13 cellular contexts compared by ENCODE assay signal in the genomic region with DNA sequence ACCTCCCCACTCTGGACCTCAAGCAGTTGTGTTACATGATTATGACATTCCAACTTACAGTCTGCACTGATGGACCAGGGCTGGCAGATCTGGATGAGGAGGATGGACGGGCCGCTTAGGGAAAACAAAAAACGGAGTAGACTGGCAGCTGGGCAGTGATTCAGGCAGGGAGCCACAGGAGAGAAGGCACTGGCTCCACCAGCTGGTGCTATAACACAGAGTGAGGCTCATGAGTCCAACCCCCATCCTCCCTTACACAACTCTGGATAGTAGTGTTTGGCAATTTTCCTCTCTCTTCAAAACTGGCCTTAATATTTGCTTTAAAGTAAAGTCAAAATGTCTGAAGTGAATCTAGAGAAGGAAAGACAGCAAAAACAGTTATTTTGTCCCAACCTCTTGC. TPM values are rescaled to one million over a fixed set of nuclear protein-coding genes. Genes with fewer than 3 reads are reported as not detected.
DNase-seq lines count a peak whose midpoint lies in the region; ATAC-seq, FAIRE-seq and TF ChIP-seq lines count a peak whose summit lies in the region.
"Had no signal": no experiment of that assay in that cellular context is flagged by ENCODE, and none has a peak within 500 bp of the region (broad histone marks: within the 10 kb centered on the region; RNA-seq: fewer than 3 reads in every experiment).

No MANE protein-coding gene starts in this region.

- H3K36me3 ChIP-seq in K562 (ENCODE audit: control insufficient read depth, insufficient read depth, low read length) (no peaks in the 10 kb centered on the region), gastroesophageal sphincter (no peaks in the 10 kb centered on the region)

- peak; percentile 24; the same call in 1 of the 3 replicates for ATAC-seq in K562
- ATAC-seq in HG03378 (IDR thresholded peaks at IDR 0.05; ENCODE audit: unreplicated experiment) = no peak
- no peak for ATAC-seq in gastroesophageal sphincter
- ATAC-seq: CD8-positive, alpha-beta T cell had no signal

- no peak overlapping the region for H2AFZ ChIP-seq in K562 (ENCODE audit: low read depth, low read length)

- 56% methylated on average over 3 of the region's 3 CpGs for WGBS in K562 (ENCODE audit: insufficient coverage, low coverage, missing lambda C conversion rate)
- WGBS in gastroesophageal sphincter (ENCODE audit: low coverage in 1 of 2), 2 donors = 83 to 90% methylated on average over 2 to 3 of the region's 3 CpGs

- H3K79me2 ChIP-seq in K562 (ENCODE audit: control insufficient read depth, insufficient read depth, low read length) = no peaks in the 10 kb centered on the region

- H4K20me1 ChIP-seq in K562 (replicated peaks; ENCODE audit: control insufficient read depth, insufficient read depth, low read length) = no peaks in the 10 kb centered on the region

- TF ChIP-seq POLR2A in K562 (conservative IDR thresholded peaks at IDR 0.05) (no peak), gastroesophageal sphincter (IDR thresholded peaks at IDR 0.05) (no peak)

- no TSS peak for BruUV-seq in K562 (replicated peaks; lab: Mats Ljungman, UMichigan)

- DNase-seq in MV-4-11 (lab: John Stamatoyannopoulos, UW) (peak; percentile 41), K562 (ENCODE audit: extremely low read depth in 1 of 4, low spot score in 3 of 4) (no peak), iris pigment epithelial cell (ENCODE audit: low read depth) (peak; percentile 20), pons (ENCODE audit: low spot score) (peak; percentile 46), dedifferentiated amniotic fluid mesenchymal stem cell (ENCODE audit: extremely low spot score) (no peak)
- DNase-seq: activated CD4-positive, alpha-beta T cell treated with anti-CD3 and anti-CD28 coated beads, Interleukin-2, amount 10 ng/mL, durations not matched to agents 7 days and 5 days; CD8-positive, alpha-beta T cell; naive B cell; OCI-M1 had no signal

- H3K9me1 ChIP-seq in K562 (ENCODE audit: control insufficient read depth, insufficient read depth, low read length) = no peaks in the 10 kb centered on the region

- H3K9ac ChIP-seq in K562 (ENCODE audit: insufficient read depth in 1 of 2, low read depth in 2 of 2, low read length in 2 of 2) = no peak overlapping the region

- TF ChIP-seq CTCF in K562 (IDR thresholded peaks at IDR 0.05 in 2 of 3, conservative IDR thresholded peaks at IDR 0.05 in 1 of 3; ENCODE audit: insufficient read depth in 2 of 3, low read depth in 1 of 3, low read length in 3 of 3) (no peak), gastroesophageal sphincter (IDR thresholded peaks at IDR 0.05) (no peak)

- in situ Hi-C loops in K562 (cut with MboI) = no loop called here

- H3K9me3 ChIP-seq in K562 (replicated peaks; ENCODE audit: control insufficient read depth, insufficient read depth, low read depth, low read length) (no peaks in the 10 kb centered on the region), gastroesophageal sphincter (no peaks in the 10 kb centered on the region)

- TF ChIP-seq EP300 in K562 (IDR thresholded peaks at IDR 0.05; ENCODE audit: low read length) (no peak), gastroesophageal sphincter (IDR thresholded peaks at IDR 0.05) (no peak)

- intact Hi-C loops in K562 (cut with micrococcal nuclease) = no loop called here

- H3K27me3 ChIP-seq in K562 (ENCODE audit: control insufficient read depth in 2 of 2, insufficient read depth in 2 of 2, low read length in 2 of 2) (no peaks in the 10 kb centered on the region; a peak in 1 of 5 replicates), gastroesophageal sphincter (no peaks in the 10 kb centered on the region)

- H3K4me1 ChIP-seq in K562 (replicated peaks in 1 of 2; ENCODE audit: control insufficient read depth in 2 of 2, insufficient read depth in 2 of 2, low read length in 2 of 2) (peaks cover 6 to 10% of the 10 kb centered on the region in 2 experiments; a peak in 3 of 5 replicates), gastroesophageal sphincter (peaks cover 0 to 32% (median 3%) of the 10 kb centered on the region in 3 donors)

- FAIRE-seq in K562 (lab: Jason Lieb, UNC) = no peak
- FAIRE-seq: GM18507 had no signal

- H3K27ac ChIP-seq in K562 (ENCODE audit: extremely low read depth, low read depth, low read length) (no peak overlapping the region), gastroesophageal sphincter (no peak overlapping the region)
- H3K27ac ChIP-seq: epithelial cell of prostate had no signal

- TF ChIP-seq RAD21 in K562 (CRISPR knock-in tag; conservative IDR thresholded peaks at IDR 0.05 in 1 of 2, IDR thresholded peaks at IDR 0.05 in 1 of 2) = no peak

- no peak overlapping the region for H3K4me2 ChIP-seq in K562 (ENCODE audit: insufficient read depth, low read length)

- POLR2A ChIA-PET in K562 (lab: Yijun Ruan, JAX) = interaction anchor here (0.9 to 1.0 kb wide), 2 partner anchors 11 to 36 kb away, joined by 4 read pairs; no protein-coding TSS in a partner anchor

- CTCF ChIA-PET in K562 (lab: Yijun Ruan, JAX; ENCODE audit: low intra/inter-chr PET ratio) = no interaction called here

- H3K4me3 ChIP-seq in K562 (no peak overlapping the region), gastroesophageal sphincter (no peak overlapping the region)

TF ChIP-seq in K562, 482 proteins besides CTCF, POLR2A, EP300 and RAD21:
- TF ChIP-seq TSC22D4 (tag; IDR thresholded peaks at IDR 0.05) (no peak), ZNF583 (CRISPR knock-in tag; IDR thresholded peaks at IDR 0.05) (no peak), E2F3 (CRISPR knock-in tag; IDR thresholded peaks at IDR 0.05) (no peak), RBM17 (IDR thresholded peaks at IDR 0.05; ENCODE audit: borderline replicate concordance, low read depth, low read length) (no peak), ZBTB17 (CRISPR knock-in tag; IDR thresholded peaks at IDR 0.05) (no peak), ZNF184 (CRISPR knock-in tag; IDR thresholded peaks at IDR 0.05) (no peak)

RNA-seq across cellular contexts. Expression of gene RIC8B, which starts 9.7 kb away (rescaled TPM):
- total RNA-seq in K562 (2011; cell fraction: chromatin; rRNA removed; ENCODE audit: low replicate concordance) = 9.0 and 16.7 TPM in 2 replicates
- 3.0 and 3.9 TPM in 2 replicates for total RNA-seq in K562 (2011; cell fraction: nucleolus; rRNA removed)
- total RNA-seq in K562 (2011; cell fraction: nucleoplasm; rRNA removed) = 6.3 and 11.9 TPM in 2 replicates
- 2.2 and 2.9 TPM in 2 replicates for total RNA-seq in K562 (2014; rRNA removed)
- 5.6 and 5.9 TPM in 2 replicates for total RNA-seq in K562 (2014; rRNA removed; fragmentation: Illumina TruSeq; extraction: Trizol)
- 6.4 and 7.2 TPM in 2 replicates for total RNA-seq in K562 (2015; rRNA removed; fragmentation: Illumina TruSeq; extraction: Trizol)
- 6.0 and 6.7 TPM in 2 replicates for total RNA-seq in K562 (2021)
- polyA plus RNA-seq in K562 (2011; rRNA removed) = 6.1 and 8.1 TPM in 2 replicates
- polyA plus RNA-seq in K562 (2011; cell fraction: cytosol; rRNA removed) = 2.1 and 3.3 TPM in 2 replicates
- 7.4 and 10.2 TPM in 2 replicates for polyA plus RNA-seq in K562 (2011; cell fraction: nucleus; rRNA removed)
- polyA plus RNA-seq in K562 (2012) = 5.0 and 5.8 TPM in 2 replicates
- polyA plus RNA-seq in K562 (2014; fragmentation: Illumina TruSeq; extraction: Trizol) = 4.8 and 4.9 TPM in 2 replicates
- 1 to 10 TPM in 1 of 2 experiments, under 1 TPM in 1; 0.92 to 1.6 TPM for polyA plus RNA-seq in K562 (2014; fragmentation: Nextera tagmentation; extraction: Ambion mirVana)
- polyA plus RNA-seq in K562 (2014; rRNA removed) = 3.2 and 3.7 TPM in 2 replicates
- polyA minus RNA-seq in K562 (2011; rRNA and poly(A)+ RNA removed) = 17.3 and 20.0 TPM in 2 replicates
- 2.3 and 6.4 TPM in 2 replicates for polyA minus RNA-seq in K562 (2011; cell fraction: cytosol; rRNA and poly(A)+ RNA removed)
- polyA minus RNA-seq in K562 (2011; cell fraction: nucleus; rRNA and poly(A)+ RNA removed) = 7.8 and 13.4 TPM in 2 replicates
- 10 to 100 TPM; 13.3 to 18.4 (median 15.6) TPM for total RNA-seq in gastroesophageal sphincter

Comparison
In these comparisons a context has a peak if more than half of its experiments do, and no peak if none do; other contexts are left out.
1. DNase-seq: peak in MV-4-11 (single experiment), iris pigment epithelial cell (single experiment) and pons (single experiment); none in K562 (0 of 4) and dedifferentiated amniotic fluid mesenchymal stem cell (single experiment).